ENCODE assay signal across 7 cellular contexts in genomic region chr5:138466058-138466899, GRCh38. TPM values are rescaled to one million over a fixed set of nuclear protein-coding genes. Genes with fewer than 3 reads are reported as not detected.
A peak's percentile ranks its signal among the peaks of the same experiment; 100 is the strongest.
DNase-seq lines count a peak whose midpoint lies in the region; ATAC-seq and TF ChIP-seq lines count a peak whose summit lies in the region.

No MANE protein-coding gene starts in this region.

- peaks cover 36% of the 10 kb centered on the region for H3K4me1 Mint-ChIP-seq in activated CD4-positive, alpha-beta T cell treated with anti-CD3 and anti-CD28 coated beads for 36 hours
- H3K4me1 Mint-ChIP-seq in progenitor cell of endocrine pancreas (ENCODE audit: low read depth): peaks cover 12% of the 10 kb centered on the region

- peaks cover 0 to 21% (median 0%) of the 10 kb centered on the region in 3 donors for H3K36me3 ChIP-seq in esophagus squamous epithelium

- peak overlapping the region; percentile 35 for H3K27ac Mint-ChIP-seq in activated CD4-positive, alpha-beta T cell treated with anti-CD3 and anti-CD28 coated beads for 36 hours
- H3K27ac Mint-ChIP-seq in progenitor cell of endocrine pancreas: peak overlapping the region; percentile 93

- no peaks in the 10 kb centered on the region for H3K27me3 Mint-ChIP-seq in activated CD4-positive, alpha-beta T cell treated with anti-CD3 and anti-CD28 coated beads for 36 hours
- peaks cover 16% of the 10 kb centered on the region for H3K27me3 Mint-ChIP-seq in progenitor cell of endocrine pancreas

- DNase-seq in HFF-Myc (ENCODE audit: extremely low read depth, low read depth): no peak
- peak; percentile 51 for DNase-seq in activated CD4-positive, alpha-beta T cell treated with anti-CD3 and anti-CD28 coated beads for 36 hours
- no peak for DNase-seq in esophagus squamous epithelium (lab: John Stamatoyannopoulos, UW)
- DNase-seq in progenitor cell of endocrine pancreas (ENCODE audit: low spot score, unreplicated experiment): peak; percentile 33
- DNase-seq in pons (ENCODE audit: low spot score): no peak
- DNase-seq in NCI-H226: no peak

- H3K9me3 Mint-ChIP-seq in activated CD4-positive, alpha-beta T cell treated with anti-CD3 and anti-CD28 coated beads for 36 hours (ENCODE audit: low read depth): no peaks in the 10 kb centered on the region
- no peaks in the 10 kb centered on the region for H3K9me3 Mint-ChIP-seq in progenitor cell of endocrine pancreas (ENCODE audit: low read depth)

- H3K4me3 Mint-ChIP-seq in activated CD4-positive, alpha-beta T cell treated with anti-CD3 and anti-CD28 coated beads for 36 hours: peak overlapping the region; percentile 77
- peak overlapping the region; percentile 81 for H3K4me3 Mint-ChIP-seq in progenitor cell of endocrine pancreas (ENCODE audit: low read depth)

- intact Hi-C loops in activated CD4-positive, alpha-beta T cell treated with anti-CD3 and anti-CD28 coated beads for 36 hours (cut with DNase I, micrococcal nuclease): loop anchor here (10.0 kb wide), 3 partner anchors 729 to 1099 kb away; partner anchors contain the start of genes SIL1 (in 1 of the 2) and UBE2D2 (in 1 of the 2)
- intact Hi-C loops in esophagus squamous epithelium (cut with DNase I): loop anchor here (10.0 kb wide), 1 partner anchor 79 kb away; the partner anchor contains the start of gene ETF1

- H3K4me1 ChIP-seq in esophagus squamous epithelium: peaks cover 28 to 77% (median 34%) of the 10 kb centered on the region in 3 donors

- H3K36me3 Mint-ChIP-seq in activated CD4-positive, alpha-beta T cell treated with anti-CD3 and anti-CD28 coated beads for 36 hours (ENCODE audit: low read depth): peaks cover 29% of the 10 kb centered on the region
- peaks cover 13% of the 10 kb centered on the region for H3K36me3 Mint-ChIP-seq in progenitor cell of endocrine pancreas (ENCODE audit: insufficient read depth)

- no peaks in the 10 kb centered on the region for H3K27me3 ChIP-seq in esophagus squamous epithelium

- TF ChIP-seq CTCF in HFF-Myc (IDR thresholded peaks at IDR 0.05; ENCODE audit: low read depth, low read length, missing control alignments): no peak
- no peak for TF ChIP-seq CTCF in esophagus squamous epithelium (IDR thresholded peaks at IDR 0.05)
- TF ChIP-seq CTCF in progenitor cell of endocrine pancreas (IDR thresholded peaks at IDR 0.05; ENCODE audit: unreplicated experiment): no peak

- peak overlapping the region; percentile 99 for H3K27ac ChIP-seq in esophagus squamous epithelium

- POLR2A ChIA-PET in activated CD4-positive, alpha-beta T cell treated with anti-CD3 and anti-CD28 coated beads for 36 hours (lab: Charles Lee): interaction anchor here (0.6 to 2.8 kb wide), 7 partner anchors 15 to 1079 kb away, joined by 3 to 22 read pairs (median 5); partner anchors contain the start of genes ETF1 and HSPA9

- CTCF ChIA-PET in activated CD4-positive, alpha-beta T cell treated with anti-CD3 and anti-CD28 coated beads for 36 hours (lab: Charles Lee): interaction anchor here (1.0 to 3.0 kb wide), 6 partner anchors 11 to 37 kb away, joined by 3 to 12 read pairs (median 5); no protein-coding TSS in a partner anchor

- WGBS in esophagus squamous epithelium, 2 donors: 29 to 32% methylated on average over 8 to 12 of the region's 44 CpGs

- no peaks in the 10 kb centered on the region for H3K9me3 ChIP-seq in esophagus squamous epithelium

- peak overlapping the region; percentile 57 for H3K4me3 ChIP-seq in HFF-Myc (replicated peaks; ENCODE audit: low read depth, low read length)
- peak overlapping the region; percentile 80 to 90 (median 85) for H3K4me3 ChIP-seq in esophagus squamous epithelium

- TF ChIP-seq POLR2A in esophagus squamous epithelium (IDR thresholded peaks at IDR 0.05): no peak

- no peak for ATAC-seq in activated CD4-positive, alpha-beta T cell treated with anti-CD3 and anti-CD28 coated beads for 36 hours
- no peak for ATAC-seq in HG03097 (IDR thresholded peaks at IDR 0.05; ENCODE audit: low FRiP score, unreplicated experiment)

RNA-seq across cellular contexts. Expression of gene EGR1, which starts 1.0 kb away (rescaled TPM):
- 10 to 100 TPM; 45.3 to 48.8 TPM for total RNA-seq in activated CD4-positive, alpha-beta T cell treated with anti-CD3 and anti-CD28 coated beads for 36 hours
- total RNA-seq in esophagus squamous epithelium (10 to 100 TPM; 10.9 to 47.8 (median 19.5) TPM), progenitor cell of endocrine pancreas (49.5 and 56.2 TPM in 2 replicates)

RNA-seq across cellular contexts. Expression of gene REEP2, which starts 27.4 kb away (rescaled TPM):
- 1 to 10 TPM; 4.0 to 5.6 TPM for total RNA-seq in activated CD4-positive, alpha-beta T cell treated with anti-CD3 and anti-CD28 coated beads for 36 hours
- total RNA-seq in esophagus squamous epithelium (1 to 10 TPM in 1 of 4 donors, under 1 TPM in 3; 0.11 to 3.8 (median 0.20) TPM), progenitor cell of endocrine pancreas (20.0 and 22.1 TPM in 2 replicates)

Comparison
In these comparisons a context has a peak if more than half of its experiments do, and no peak if none do; other contexts are left out.
1. DNase-seq: peak in activated CD4-positive, alpha-beta T cell treated with anti-CD3 and anti-CD28 coated beads for 36 hours (single experiment) and progenitor cell of endocrine pancreas (single experiment); none in HFF-Myc (single experiment), esophagus squamous epithelium (single experiment), pons (single experiment) and NCI-H226 (single experiment).